Comparison of ENCODE assay signal across 8 cellular contexts in the genomic region with DNA sequence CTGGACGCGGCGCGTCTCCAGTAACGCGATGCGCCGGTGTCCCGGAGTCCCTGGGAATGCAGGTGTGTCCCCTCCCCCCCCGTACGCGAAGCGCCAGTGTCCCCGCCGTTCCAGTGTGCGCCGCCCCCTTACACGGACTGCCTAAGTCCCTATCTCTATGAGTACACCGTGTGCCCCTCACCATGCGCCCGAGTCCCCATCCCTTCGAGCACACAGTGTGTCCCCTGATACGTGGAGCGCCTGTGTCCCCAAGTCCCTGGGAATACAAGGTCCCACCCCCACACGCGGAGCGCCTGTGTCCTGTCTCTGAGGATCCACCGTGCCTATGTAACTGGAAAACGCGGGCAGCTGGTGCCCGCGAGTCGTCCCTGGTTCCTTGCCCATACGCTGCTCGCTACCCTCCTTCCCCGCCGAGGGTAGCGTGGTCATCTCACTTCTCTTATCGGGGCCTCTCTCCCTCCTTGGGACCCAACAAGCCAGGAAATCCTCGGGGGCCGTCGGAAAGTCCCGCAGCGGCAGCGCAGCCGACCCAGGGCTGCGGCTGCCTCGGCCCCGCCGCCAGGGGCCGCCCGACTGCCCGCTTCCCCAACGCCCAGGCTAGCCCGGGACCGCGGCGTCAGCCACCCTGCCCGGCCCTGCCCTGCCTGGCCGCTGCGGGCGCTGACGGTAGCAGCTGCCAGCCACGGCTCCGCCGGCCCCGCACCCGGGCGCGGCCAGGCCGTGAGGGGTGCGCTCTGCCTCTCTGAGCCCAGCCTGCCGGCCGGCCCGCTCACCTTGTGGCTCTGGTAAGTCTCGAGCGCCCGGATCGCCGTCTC. TPM values are rescaled to one million over a fixed set of nuclear protein-coding genes. Genes with fewer than 3 reads are reported as not detected.
DNase-seq lines count a peak whose midpoint lies in the region; ATAC-seq and TF ChIP-seq lines count a peak whose summit lies in the region.

No MANE protein-coding gene starts in this region.

- peaks cover 24% of the 10 kb centered on the region for H3K4me1 ChIP-seq in neuron (ENCODE audit: insufficient read depth, low read length)

- POLR2A ChIA-PET in RWPE1 (lab: Yijun Ruan, JAX; ENCODE audit: low non-redundant PET), result interaction anchor here (0.6 to 1.1 kb wide), 5 partner anchors 16 to 653 kb away, joined by 3 to 4 read pairs (median 3); no protein-coding TSS in a partner anchor

- TF ChIP-seq CTCF in RWPE1 (conservative IDR thresholded peaks at IDR 0.05; ENCODE audit: low read depth), result peak; percentile 98

- peak overlapping the region; percentile 89 for H2AFZ ChIP-seq in neuron (ENCODE audit: low read depth, low read length)

- H3K9me3 ChIP-seq in neuron (ENCODE audit: low read length), result no peaks in the 10 kb centered on the region

- peak overlapping the region; percentile 90 for H3K4me3 ChIP-seq in neuron (ENCODE audit: low read length)

- CTCF ChIA-PET in RWPE1 (lab: Yijun Ruan, JAX), result interaction anchor here (0.6 to 2.7 kb wide), 33 partner anchors 10 to 805 kb away, joined by 3 to 11 read pairs (median 4); no protein-coding TSS in a partner anchor

- DNase-seq in Caki2 (ENCODE audit: low read depth) (peak; percentile 75), RWPE1 (ENCODE audit: low spot score) (peak; percentile 79), foreskin melanocyte (peak; percentile 72), stromal cell of bone marrow (ENCODE audit: low read depth) (peak; percentile 70)
- peak; percentile 39 to 58 (median 49) for DNase-seq in activated naive CD4-positive, alpha-beta T cell (lab: John Stamatoyannopoulos, UW)

- in situ Hi-C loops in Caki2 (cut with HindIII; ENCODE audit: low pct_unique_long_range_greater_than_20kb, low sequenced_read_pairs), result no loop called here

- no peaks in the 10 kb centered on the region for H3K27me3 ChIP-seq in neuron (ENCODE audit: insufficient read depth, low read length)

- peak overlapping the region; percentile 89 for H3K27ac ChIP-seq in RWPE1

- H3K36me3 ChIP-seq in neuron (ENCODE audit: insufficient read depth, low read length), result no peaks in the 10 kb centered on the region

- ATAC-seq in GM19455 (IDR thresholded peaks at IDR 0.05; ENCODE audit: unreplicated experiment) (peak; percentile 59), HG03571 (IDR thresholded peaks at IDR 0.05; ENCODE audit: unreplicated experiment) (peak; percentile 62)

RNA-seq across cellular contexts. Expression of a gene that starts 0.6 kb away (rescaled TPM):
- total RNA-seq in Caki2 (2014; rRNA removed; shearing (Covaris generic); ENCODE audit: low replicate concordance), result 0.17 and 0.61 TPM in 2 replicates

Comparison
In these comparisons a context has a peak if more than half of its experiments do, and no peak if none do; other contexts are left out.
1. Peak in every context shown above with its lines: DNase-seq, ATAC-seq, H3K4me3 ChIP-seq and H3K27ac ChIP-seq.